Comparison of ENCODE assay signal across 17 cellular contexts in genomic region chr3:60707452-60708020, GRCh38.
DNase-seq lines count a peak whose midpoint lies in the region; ATAC-seq and TF ChIP-seq lines count a peak whose summit lies in the region.
"Had no signal": no experiment of that assay in that cellular context is flagged by ENCODE, and none has a peak within 500 bp of the region (broad histone marks: within the 10 kb centered on the region; RNA-seq: fewer than 3 reads in every experiment).

No MANE protein-coding gene starts in this region.

- DNase-seq in AG10803 (ENCODE audit: low read depth) = peak; percentile 37
- peak; percentile 30 for DNase-seq in HFFc6
- no peak for DNase-seq in chondrocyte (ENCODE audit: low spot score)
- no peak for DNase-seq in osteocyte (ENCODE audit: extremely low spot score, unreplicated experiment)
- no peak for DNase-seq in foreskin keratinocyte
- no peak for DNase-seq in SW480 (ENCODE audit: low spot score)
- no peak for DNase-seq in NAMALWA (ENCODE audit: low spot score)
- DNase-seq in effector memory CD8-positive, alpha-beta T cell = no peak
- DNase-seq: AML-193, DMS79, GOT3, KBM-7, NCI-H524, RPMI8226 had no signal

- no peak for ATAC-seq in foreskin keratinocyte
- ATAC-seq in effector memory CD8-positive, alpha-beta T cell (replicated peaks) = no peak
- ATAC-seq: A549, PC-3 had no signal

- no peak overlapping the region for H3K27ac Mint-ChIP-seq in HFFc6
- peak overlapping the region; percentile 77 for H3K27ac Mint-ChIP-seq in chondrocyte (ENCODE audit: unreplicated experiment)
- peak overlapping the region; percentile 68 for H3K27ac Mint-ChIP-seq in osteocyte (ENCODE audit: unreplicated experiment)
- no peak overlapping the region for H3K27ac Mint-ChIP-seq in effector memory CD8-positive, alpha-beta T cell

- H3K9me3 Mint-ChIP-seq in HFFc6 = peaks cover 16% of the 10 kb centered on the region
- peaks cover 6% of the 10 kb centered on the region for H3K9me3 Mint-ChIP-seq in chondrocyte (ENCODE audit: low read depth)
- H3K9me3 Mint-ChIP-seq in osteocyte (ENCODE audit: unreplicated experiment) = peaks cover 4% of the 10 kb centered on the region
- peaks cover 3 to 7% of the 10 kb centered on the region in 2 donors for H3K9me3 Mint-ChIP-seq in effector memory CD8-positive, alpha-beta T cell

- no peak for TF ChIP-seq CTCF in AG10803 (conservative IDR thresholded peaks at IDR 0.05; ENCODE audit: low read length)
- no peak for TF ChIP-seq CTCF in HFFc6 (IDR thresholded peaks at IDR 0.05)
- TF ChIP-seq CTCF in chondrocyte (IDR thresholded peaks at IDR 0.05) = no peak
- TF ChIP-seq CTCF in osteocyte (IDR thresholded peaks at IDR 0.05) = no peak
- TF ChIP-seq CTCF in foreskin keratinocyte (conservative IDR thresholded peaks at IDR 0.05) = no peak

- H3K4me1 ChIP-seq in foreskin keratinocyte = no peaks in the 10 kb centered on the region
- H3K4me1 ChIP-seq: A549 had no signal

- peaks cover 33% of the 10 kb centered on the region for H3K4me1 Mint-ChIP-seq in HFFc6 (ENCODE audit: low read depth)
- peaks cover 56% of the 10 kb centered on the region for H3K4me1 Mint-ChIP-seq in chondrocyte (ENCODE audit: low read depth)
- peaks cover 54% of the 10 kb centered on the region for H3K4me1 Mint-ChIP-seq in osteocyte (ENCODE audit: unreplicated experiment)
- no peaks in the 10 kb centered on the region for H3K4me1 Mint-ChIP-seq in effector memory CD8-positive, alpha-beta T cell (ENCODE audit: low read depth in 2 of 2)

- H3K4me3 ChIP-seq in AG10803 (ENCODE audit: low read length) = no peak overlapping the region
- H3K4me3 ChIP-seq: A549 had no signal

- no peak overlapping the region for H3K4me3 Mint-ChIP-seq in HFFc6
- H3K4me3 Mint-ChIP-seq in chondrocyte (ENCODE audit: unreplicated experiment) = no peak overlapping the region
- H3K4me3 Mint-ChIP-seq in osteocyte (ENCODE audit: unreplicated experiment) = no peak overlapping the region
- H3K4me3 Mint-ChIP-seq in effector memory CD8-positive, alpha-beta T cell = no peak overlapping the region

- peaks cover 4% of the 10 kb centered on the region; the same call in 1 of the 2 replicates for H3K27me3 Mint-ChIP-seq in HFFc6 (ENCODE audit: insufficient read depth)
- no peaks in the 10 kb centered on the region for H3K27me3 Mint-ChIP-seq in chondrocyte (ENCODE audit: low read depth)
- H3K27me3 Mint-ChIP-seq in osteocyte (ENCODE audit: unreplicated experiment) = no peaks in the 10 kb centered on the region
- no peaks in the 10 kb centered on the region for H3K27me3 Mint-ChIP-seq in effector memory CD8-positive, alpha-beta T cell

- peaks cover 11% of the 10 kb centered on the region for H3K36me3 Mint-ChIP-seq in HFFc6 (ENCODE audit: low read depth)
- H3K36me3 Mint-ChIP-seq in chondrocyte (ENCODE audit: low read depth) = peaks cover 3% of the 10 kb centered on the region
- peaks cover 2% of the 10 kb centered on the region for H3K36me3 Mint-ChIP-seq in osteocyte (ENCODE audit: unreplicated experiment)
- H3K36me3 Mint-ChIP-seq in effector memory CD8-positive, alpha-beta T cell (ENCODE audit: insufficient read depth) = no peaks in the 10 kb centered on the region

- no peak overlapping the region for H3K27ac ChIP-seq in foreskin keratinocyte
- H3K27ac ChIP-seq: A549, C4-2B had no signal

- no peaks in the 10 kb centered on the region for H3K27me3 ChIP-seq in foreskin keratinocyte

Comparison
In these comparisons a context has a peak if more than half of its experiments do, and no peak if none do; other contexts are left out.
1. DNase-seq: peak in AG10803 (single experiment) and HFFc6 (single experiment); none in chondrocyte (single experiment), osteocyte (single experiment), foreskin keratinocyte (0 of 2), SW480 (single experiment), NAMALWA (single experiment) and effector memory CD8-positive, alpha-beta T cell (0 of 3).
2. H3K27ac Mint-ChIP-seq: peak in chondrocyte (single experiment) and osteocyte (single experiment); none in HFFc6 (single experiment) and effector memory CD8-positive, alpha-beta T cell (0 of 2).